ENCODE assay signal across 12 cellular contexts in genomic region chr11:32081129-32081641, GRCh38. TPM values are rescaled to one million over a fixed set of nuclear protein-coding genes. Genes with fewer than 3 reads are reported as not detected.
DNase-seq lines count a peak whose midpoint lies in the region; ATAC-seq and TF ChIP-seq lines count a peak whose summit lies in the region.
"Had no signal": no experiment of that assay in that cellular context is flagged by ENCODE, and none has a peak within 500 bp of the region (broad histone marks: within the 10 kb centered on the region; RNA-seq: fewer than 3 reads in every experiment).

No MANE protein-coding gene starts in this region.

- TF ChIP-seq EP300 in suprapubic skin (IDR thresholded peaks at IDR 0.05): no peak

- no peak overlapping the region for H3K9ac ChIP-seq in fibroblast of lung (ENCODE audit: insufficient read depth, low read length)

- TF ChIP-seq CTCF in NB4 (IDR thresholded peaks at IDR 0.05; ENCODE audit: low read depth, low read length) (no peak), fibroblast of lung (conservative IDR thresholded peaks at IDR 0.05 in 1 of 2, IDR thresholded peaks at IDR 0.05 in 1 of 2; ENCODE audit: low read depth in 1 of 2, low read length in 2 of 2) (no peak), suprapubic skin (IDR thresholded peaks at IDR 0.05) (no peak)

- H3K27me3 ChIP-seq in fibroblast of lung (ENCODE audit: control insufficient read depth, insufficient read depth, low read length): no peaks in the 10 kb centered on the region
- no peaks in the 10 kb centered on the region for H3K27me3 ChIP-seq in suprapubic skin

- peak overlapping the region; percentile 4 for H2AFZ ChIP-seq in fibroblast of lung (ENCODE audit: low read length)

- no peaks in the 10 kb centered on the region for H3K79me2 ChIP-seq in fibroblast of lung (ENCODE audit: control insufficient read depth, insufficient read depth, low read length)

- H3K36me3 ChIP-seq in fibroblast of lung (ENCODE audit: control insufficient read depth, insufficient read depth, low read length) (no peaks in the 10 kb centered on the region), suprapubic skin (no peaks in the 10 kb centered on the region)

- TF ChIP-seq POLR2A in NB4 (IDR thresholded peaks at IDR 0.05; ENCODE audit: extremely low read depth, insufficient read length) (no peak), suprapubic skin (IDR thresholded peaks at IDR 0.05) (no peak)

- H3K9me3 ChIP-seq in fibroblast of lung (ENCODE audit: control insufficient read depth, insufficient read depth, low read depth, low read length): no peaks in the 10 kb centered on the region
- no peaks in the 10 kb centered on the region for H3K9me3 ChIP-seq in suprapubic skin

- ATAC-seq in GM19324 (IDR thresholded peaks at IDR 0.05; ENCODE audit: low FRiP score, unreplicated experiment): peak; percentile 66
- ATAC-seq in GM18870 (IDR thresholded peaks at IDR 0.05; ENCODE audit: unreplicated experiment): no peak

- no peak overlapping the region for H3K4me2 ChIP-seq in fibroblast of lung (ENCODE audit: extremely low read depth, insufficient read depth, low read length)

- H3K4me3 ChIP-seq in NB4 (ENCODE audit: low read depth, low read length) (no peak overlapping the region), fibroblast of lung (replicated peaks in 1 of 4; ENCODE audit: control extremely low read depth in 1 of 4, insufficient read depth in 1 of 4, low read depth in 3 of 4, low read length in 4 of 4) (no peak overlapping the region), suprapubic skin (no peak overlapping the region)

- no peak overlapping the region for H3K27ac ChIP-seq in fibroblast of lung (ENCODE audit: insufficient read depth, low read length)
- H3K27ac ChIP-seq in suprapubic skin: no peak overlapping the region

- H4K20me1 ChIP-seq in fibroblast of lung (ENCODE audit: control insufficient read depth, extremely low read depth, insufficient read depth, low read length): no peaks in the 10 kb centered on the region

- 64% methylated on average over 3 of the region's 3 CpGs for WGBS in suprapubic skin

- H3K4me1 ChIP-seq in fibroblast of lung (ENCODE audit: control insufficient read depth, extremely low read depth, insufficient read depth, low read length) (peaks cover 4% of the 10 kb centered on the region), suprapubic skin (no peaks in the 10 kb centered on the region)

- DNase-seq in A172 (ENCODE audit: low spot score) (peak; percentile 62), NB4 (ENCODE audit: low read depth) (peak; percentile 70), fibroblast of lung (ENCODE audit: low read depth in 2 of 2) (peak; percentile 50 to 61), activated gamma-delta T cell (lab: John Stamatoyannopoulos, UW) (no peak), NK-92 (lab: John Stamatoyannopoulos, UW; ENCODE audit: unreplicated experiment) (no peak), suprapubic skin (ENCODE audit: low spot score in 2 of 2) (no peak)
- DNase-seq: C1 segment of cervical spinal cord, caudate nucleus, midbrain, NCI-H1048 had no signal

RNA-seq across cellular contexts. Expression of gene RCN1, which starts 9.7 kb away (rescaled TPM):
- 213 and 241 TPM in 2 replicates for total RNA-seq in A172 (2014; rRNA removed; shearing (Covaris generic))
- total RNA-seq in fibroblast of lung (253 and 371 TPM in 2 replicates), suprapubic skin (10 to 100 TPM; 19.7 to 29.0 (median 27.2) TPM)
- 312 and 436 TPM in 2 replicates for polyA plus RNA-seq in fibroblast of lung
- 306 and 422 TPM in 2 replicates for polyA plus RNA-seq in fibroblast of lung (2012)
- 19.5 and 24.4 TPM in 2 replicates for polyA minus RNA-seq in fibroblast of lung (ENCODE audit: low replicate concordance)

Comparison
In these comparisons a context has a peak if more than half of its experiments do, and no peak if none do; other contexts are left out.
1. DNase-seq: peak in A172 (single experiment), NB4 (single experiment) and fibroblast of lung (2 of 2); none in activated gamma-delta T cell (single experiment), NK-92 (single experiment) and suprapubic skin (0 of 2).